Comparison of ENCODE assay signal across 12 cellular contexts in genomic region chr3:82229397-82229796, GRCh38.
DNase-seq lines count a peak whose midpoint lies in the region; ATAC-seq, FAIRE-seq and TF ChIP-seq lines count a peak whose summit lies in the region.
"Had no signal": no experiment of that assay in that cellular context is flagged by ENCODE, and none has a peak within 500 bp of the region (broad histone marks: within the 10 kb centered on the region; RNA-seq: fewer than 3 reads in every experiment).

No MANE protein-coding gene starts in this region.

- H3K4me1 Mint-ChIP-seq in activated naive CD8-positive, alpha-beta T cell treated with anti-CD3 and anti-CD28 coated beads, Interleukin-2, amount 10 ng/mL, durations not matched to agents 7 days and 5 days = peaks cover 8% of the 10 kb centered on the region

- ATAC-seq in GM18520 (IDR thresholded peaks at IDR 0.05; ENCODE audit: unreplicated experiment) (peak; percentile 76), GM21526 (IDR thresholded peaks at IDR 0.05; ENCODE audit: low FRiP score, unreplicated experiment) (peak; percentile 66), HG03159 (IDR thresholded peaks at IDR 0.05; ENCODE audit: unreplicated experiment) (peak; percentile 66)
- ATAC-seq in activated naive CD8-positive, alpha-beta T cell treated with anti-CD3 and anti-CD28 coated beads, Interleukin-2, amount 10 ng/mL, durations not matched to agents 7 days and 5 days (ENCODE audit: low read depth) = no peak
- ATAC-seq: SK-N-SH treated with all-trans-retinoic acid at 6 μM for 48 hours had no signal

- H3K9me3 Mint-ChIP-seq in activated naive CD8-positive, alpha-beta T cell treated with anti-CD3 and anti-CD28 coated beads, Interleukin-2, amount 10 ng/mL, durations not matched to agents 7 days and 5 days = no peaks in the 10 kb centered on the region

- H3K27ac ChIP-seq in SJCRH30 = no peak overlapping the region

- no peaks in the 10 kb centered on the region for H3K36me3 Mint-ChIP-seq in activated naive CD8-positive, alpha-beta T cell treated with anti-CD3 and anti-CD28 coated beads, Interleukin-2, amount 10 ng/mL, durations not matched to agents 7 days and 5 days

- no peaks in the 10 kb centered on the region for H3K9me3 ChIP-seq in SJCRH30 (replicated peaks)

- H3K27me3 ChIP-seq in SJCRH30 = no peaks in the 10 kb centered on the region

- H3K27me3 Mint-ChIP-seq in activated naive CD8-positive, alpha-beta T cell treated with anti-CD3 and anti-CD28 coated beads, Interleukin-2, amount 10 ng/mL, durations not matched to agents 7 days and 5 days = no peaks in the 10 kb centered on the region

- FAIRE-seq in H54 (lab: Jason Lieb, UNC) = no peak
- no peak for FAIRE-seq in GM12891 (lab: Jason Lieb, UNC)
- FAIRE-seq in GM19239 (lab: Jason Lieb, UNC) = no peak
- FAIRE-seq: islet of Langerhans had no signal

- no peaks in the 10 kb centered on the region for H3K36me3 ChIP-seq in SJCRH30

- POLR2A ChIA-PET in activated naive CD8-positive, alpha-beta T cell treated with anti-CD3 and anti-CD28 coated beads, Interleukin-2, amount 10 ng/mL, durations not matched to agents 7 days and 5 days (lab: Charles Lee) = no interaction called here

- TF ChIP-seq POLR2A in H54 (IDR thresholded peaks at IDR 0.05; ENCODE audit: low read depth, low read length) (no peak), GM12891 (IDR thresholded peaks at IDR 0.05; ENCODE audit: low read depth, low read length) (no peak)

- peak overlapping the region; percentile 56 for H3K27ac Mint-ChIP-seq in activated naive CD8-positive, alpha-beta T cell treated with anti-CD3 and anti-CD28 coated beads, Interleukin-2, amount 10 ng/mL, durations not matched to agents 7 days and 5 days

- peak overlapping the region; percentile 68 for H3K4me3 Mint-ChIP-seq in activated naive CD8-positive, alpha-beta T cell treated with anti-CD3 and anti-CD28 coated beads, Interleukin-2, amount 10 ng/mL, durations not matched to agents 7 days and 5 days

- DNase-seq in activated naive CD8-positive, alpha-beta T cell treated with anti-CD3 and anti-CD28 coated beads, Interleukin-2, amount 10 ng/mL, durations not matched to agents 7 days and 5 days = no peak
- no peak for DNase-seq in SJCRH30
- DNase-seq in H54 (ENCODE audit: insufficient read length, low spot score) = no peak
- DNase-seq in GM12891 (ENCODE audit: insufficient read length, low spot score) = no peak
- no peak for DNase-seq in GM19239 (ENCODE audit: insufficient read length, low spot score)
- DNase-seq: NCI-H510A treated with DMSO at 0.1 percent for 48 hours, substantia nigra had no signal

- no peak overlapping the region for H3K4me3 ChIP-seq in SJCRH30

- no peaks in the 10 kb centered on the region for H3K4me1 ChIP-seq in SJCRH30

TF ChIP-seq in GM12891, 5 proteins besides CTCF, POLR2A, EP300 and RAD21:
- TF ChIP-seq POLR2AphosphoS5 (IDR thresholded peaks at IDR 0.05; ENCODE audit: low read depth, low read length) (no peak), TAF1 (IDR thresholded peaks at IDR 0.05; ENCODE audit: low read depth, low read length) (no peak)
